14 cellular contexts compared by ENCODE assay signal in genomic region chr3:98917608-98918007, GRCh38. TPM values are rescaled to one million over a fixed set of nuclear protein-coding genes. Genes with fewer than 3 reads are reported as not detected.
DNase-seq lines count a peak whose midpoint lies in the region; ATAC-seq and TF ChIP-seq lines count a peak whose summit lies in the region.
"Had no signal": no experiment of that assay in that cellular context is flagged by ENCODE, and none has a peak within 500 bp of the region (broad histone marks: within the 10 kb centered on the region; RNA-seq: fewer than 3 reads in every experiment).

No MANE protein-coding gene starts in this region.

- H3K4me3 ChIP-seq in brain microvascular endothelial cell (ENCODE audit: low read depth, low read length), result no peak overlapping the region
- H3K4me3 ChIP-seq: GM23248 had no signal

- peak overlapping the region; percentile 55 for H3K27ac ChIP-seq in brain microvascular endothelial cell
- H3K27ac ChIP-seq: C4-2B, GM23248 had no signal

- in situ Hi-C loops in brain microvascular endothelial cell (cut with HindIII; ENCODE audit: low pct_ligation_motif_present, low sequenced_read_pairs), result no loop called here

- no peak for TF ChIP-seq CTCF in brain microvascular endothelial cell (IDR thresholded peaks at IDR 0.05; ENCODE audit: low read depth, low read length, missing control alignments)

- no peak for DNase-seq in Right ventricle myocardium superior
- DNase-seq in cardiac septum (ENCODE audit: low spot score), result no peak
- DNase-seq in NCI-H226, result peak; percentile 43
- DNase-seq in brain microvascular endothelial cell, result no peak
- no peak for DNase-seq in mesenteric fat pad (ENCODE audit: low spot score)
- DNase-seq: BE2C; CD4-positive, alpha-beta memory T cell; DMS79; EL; GM23248 had no signal

- H3K27me3 ChIP-seq in brain microvascular endothelial cell (replicated peaks), result no peaks in the 10 kb centered on the region
- H3K27me3 ChIP-seq: BE2C had no signal

- intact Hi-C loops in Right ventricle myocardium superior (cut with DNase I), result no loop called here
- intact Hi-C loops in cardiac septum (cut with DNase I), result no loop called here

- no peaks in the 10 kb centered on the region for H3K36me3 ChIP-seq in brain microvascular endothelial cell (replicated peaks)
- H3K36me3 ChIP-seq: BE2C had no signal

- ATAC-seq in Right ventricle myocardium superior (ENCODE audit: poor library complexity), result peak; percentile 76
- ATAC-seq in HG02623 (IDR thresholded peaks at IDR 0.05; ENCODE audit: unreplicated experiment), result no peak
- ATAC-seq in HG03139 (IDR thresholded peaks at IDR 0.05; ENCODE audit: unreplicated experiment), result no peak
- ATAC-seq: HCT116 had no signal

RNA-seq across cellular contexts. Expression of gene DCBLD2, which starts 16.1 kb away (rescaled TPM):
- 27.2 TPM for total RNA-seq in Right ventricle myocardium superior
- 67.7 TPM for total RNA-seq in cardiac septum
- total RNA-seq in mesenteric fat pad, result 28.4 TPM
